ENCODE assay signal across 2 cellular contexts in genomic region chr16:23378921-23379320, GRCh38.
A peak's percentile ranks its signal among the peaks of the same experiment; 100 is the strongest.
TF ChIP-seq lines count a peak whose summit lies in the region.

No MANE protein-coding gene starts in this region.

TF ChIP-seq in Ishikawa, 13 proteins besides CTCF, POLR2A, EP300 and RAD21:
- TF ChIP-seq REST (IDR thresholded peaks at IDR 0.05; ENCODE audit: low read depth), result no peak
- no peak for TF ChIP-seq FOXM1 (IDR thresholded peaks at IDR 0.05; ENCODE audit: borderline replicate concordance, low read depth)
- TF ChIP-seq TCF12 (IDR thresholded peaks at IDR 0.05; ENCODE audit: low read depth), result no peak
- TF ChIP-seq, protein P1, sequence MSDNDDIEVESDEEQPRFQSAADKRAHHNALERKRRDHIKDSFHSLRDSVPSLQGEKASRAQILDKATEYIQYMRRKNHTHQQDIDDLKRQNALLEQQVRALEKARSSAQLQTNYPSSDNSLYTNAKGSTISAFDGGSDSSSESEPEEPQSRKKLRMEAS (IDR thresholded peaks at IDR 0.05), result no peak
- peak; percentile 36; the same call in 1 of the 2 replicates for TF ChIP-seq EGR1 (IDR thresholded peaks at IDR 0.05)
- TF ChIP-seq NFIC (IDR thresholded peaks at IDR 0.05), result no peak
- TF ChIP-seq CREB1 (IDR thresholded peaks at IDR 0.05; ENCODE audit: low read depth), result no peak

TF ChIP-seq in HepG2, 621 proteins besides CTCF, POLR2A, EP300 and RAD21:
- TF ChIP-seq ZBTB40 (IDR thresholded peaks at IDR 0.05) (0 out of 2 replicates have a peak, but pooled peaks have one; percentile 21), ZBTB40 (CRISPR knock-in tag; IDR thresholded peaks at IDR 0.05) (no peak), ZNF274 (CRISPR knock-in tag; IDR thresholded peaks at IDR 0.05) (no peak), SOX6 (IDR thresholded peaks at IDR 0.05) (peak; percentile 44; the same call in 1 of the 2 replicates), SOX6 (CRISPR knock-in tag; IDR thresholded peaks at IDR 0.05) (no peak), CHCHD3 (CRISPR knock-in tag; IDR thresholded peaks at IDR 0.05) (no peak), U2AF1 (optimal IDR thresholded peaks at IDR 0.05; ENCODE audit: low read depth, low read length) (no peak), ZFP82 (CRISPR knock-in tag; IDR thresholded peaks at IDR 0.05; ENCODE audit: borderline replicate concordance) (no peak), TBP (CRISPR knock-in tag; IDR thresholded peaks at IDR 0.05) (no peak), IKZF1 (IDR thresholded peaks at IDR 0.05) (0 out of 2 replicates have a peak, but pooled peaks have one; percentile 67), NBN (conservative IDR thresholded peaks at IDR 0.05) (0 out of 2 replicates have a peak, but pooled peaks have one; percentile 70), TRIM22 (IDR thresholded peaks at IDR 0.05) (0 out of 2 replicates have a peak, but pooled peaks have one; percentile 75), JUNB (CRISPR knock-in tag; IDR thresholded peaks at IDR 0.05; ENCODE audit: borderline replicate concordance) (0 out of 2 replicates have a peak, but pooled peaks have one; percentile 39), NFRKB (IDR thresholded peaks at IDR 0.05) (0 out of 2 replicates have a peak, but pooled peaks have one; percentile 26), PCBP2 (optimal IDR thresholded peaks at IDR 0.05; ENCODE audit: low read depth, low read length, poor library complexity, severe bottlenecking) (no peak), NONO (IDR thresholded peaks at IDR 0.05) (peak; percentile 77; the same call in 1 of the 2 replicates), NONO (CRISPR knock-in tag; conservative IDR thresholded peaks at IDR 0.05) (no peak), MATR3 (CRISPR knock-in tag; IDR thresholded peaks at IDR 0.05) (no peak), ZNF740 (CRISPR knock-in tag; IDR thresholded peaks at IDR 0.05) (no peak), PHB2 (IDR thresholded peaks at IDR 0.05; ENCODE audit: partially characterized antibody) (peak; percentile 74), FOXA1 (IDR thresholded peaks at IDR 0.05) (peak; percentile 41; the same call in 1 of the 2 replicates), FOXA1 (CRISPR knock-in tag; IDR thresholded peaks at IDR 0.05) (no peak), ATF7 (IDR thresholded peaks at IDR 0.05) (peak; percentile 33; the same call in 1 of the 2 replicates), ATF7 (CRISPR knock-in tag; IDR thresholded peaks at IDR 0.05) (no peak)
- TF ChIP-seq, protein P2, sequence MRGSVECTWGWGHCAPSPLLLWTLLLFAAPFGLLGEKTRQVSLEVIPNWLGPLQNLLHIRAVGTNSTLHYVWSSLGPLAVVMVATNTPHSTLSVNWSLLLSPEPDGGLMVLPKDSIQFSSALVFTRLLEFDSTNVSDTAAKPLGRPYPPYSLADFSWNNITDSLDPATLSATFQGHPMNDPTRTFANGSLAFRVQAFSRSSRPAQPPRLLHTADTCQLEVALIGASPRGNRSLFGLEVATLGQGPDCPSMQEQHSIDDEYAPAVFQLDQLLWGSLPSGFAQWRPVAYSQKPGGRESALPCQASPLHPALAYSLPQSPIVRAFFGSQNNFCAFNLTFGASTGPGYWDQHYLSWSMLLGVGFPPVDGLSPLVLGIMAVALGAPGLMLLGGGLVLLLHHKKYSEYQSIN (CRISPR knock-in tag; IDR thresholded peaks at IDR 0.05; ENCODE audit: borderline replicate concordance), result no peak
TF ChIP-seq in HepG2: peak in this region for 11.
